ENCODE assay signal across 30 cellular contexts in genomic region chr2:37400041-37400440, GRCh38. TPM values are rescaled to one million over a fixed set of nuclear protein-coding genes. Genes with fewer than 3 reads are reported as not detected.
"Had no signal": no experiment of that assay in that cellular context is flagged by ENCODE, and none has a peak within 500 bp of the region (broad histone marks: within the 10 kb centered on the region; RNA-seq: fewer than 3 reads in every experiment).

No MANE protein-coding gene starts in this region.

- DNase-seq: activated CD4-positive, alpha-beta memory T cell treated with anti-CD3 and anti-CD28 coated beads for 36 hours; activated CD4-positive, alpha-beta T cell treated with anti-CD3 and anti-CD28 coated beads for 48 hours; activated CD4-positive, alpha-beta T cell treated with anti-CD3 and anti-CD28 coated beads, Interleukin-2, amount 50 U/mL, for 1 hour; activated CD4-positive, CD25-positive, alpha-beta regulatory T cell; activated CD8-positive, alpha-beta memory T cell treated with anti-CD3 and anti-CD28 coated beads, Interleukin-2, amount 10 ng/mL, durations not matched to agents 7 days and 5 days; activated CD8-positive, alpha-beta memory T cell treated with anti-CD3 and anti-CD28 coated beads, Interleukin-2, amount 50 U/mL, for 4 hours; activated CD8-positive, alpha-beta T cell treated with anti-CD3 and anti-CD28 coated beads, Interleukin-2, amount 10 ng/mL, durations not matched to agents 7 days and 5 days; activated effector memory CD4-positive, alpha-beta T cell treated with anti-CD3 and anti-CD28 coated beads, Interleukin-2, amount 50 U/mL, for 16 hours; activated naive CD4-positive, alpha-beta T cell treated with anti-CD3 and anti-CD28 coated beads for 36 hours; activated naive CD8-positive, alpha-beta T cell treated with anti-CD3 and anti-CD28 coated beads for 36 hours; activated naive CD8-positive, alpha-beta T cell treated with anti-CD3 and anti-CD28 coated beads, Interleukin-2, amount 50 U/mL, for 24 hours; activated T-cell treated with anti-CD3 and anti-CD28 coated beads for 4 hours; activated T-cell treated with anti-CD3 and anti-CD28 coated beads, Interleukin-2, amount 50 U/mL, for 24 hours; adrenal gland; amygdala; aorta; body of pancreas; caudate nucleus; cortex of kidney; dermis blood vessel endothelial cell; effector CD4-positive, alpha-beta T cell; effector memory CD8-positive, alpha-beta T cell; esophagus squamous epithelium; foreskin melanocyte; glutamatergic neuron; heart left ventricle; T-helper 1 cell; T-helper 17 cell; T1000 had no signal

- H3K27ac ChIP-seq: adrenal gland, body of pancreas, epithelial cell of prostate, esophagus squamous epithelium, heart left ventricle had no signal

- H3K9me3 ChIP-seq: adrenal gland, body of pancreas, esophagus squamous epithelium had no signal

- ATAC-seq: activated CD8-positive, alpha-beta memory T cell treated with anti-CD3 and anti-CD28 coated beads, Interleukin-2, amount 10 ng/mL, durations not matched to agents 7 days and 5 days; activated CD8-positive, alpha-beta T cell treated with anti-CD3 and anti-CD28 coated beads, Interleukin-2, amount 10 ng/mL, durations not matched to agents 7 days and 5 days; activated naive CD8-positive, alpha-beta T cell treated with anti-CD3 and anti-CD28 coated beads, Interleukin-2, amount 50 U/mL, for 24 hours; body of pancreas; effector memory CD8-positive, alpha-beta T cell; heart left ventricle; T-helper 17 cell had no signal

- H3K36me3 ChIP-seq: adrenal gland, esophagus squamous epithelium, heart left ventricle had no signal

- H3K27me3 ChIP-seq: adrenal gland, body of pancreas, esophagus squamous epithelium, heart left ventricle had no signal

- H3K4me1 ChIP-seq: body of pancreas, esophagus squamous epithelium had no signal

- H3K4me3 ChIP-seq: adrenal gland, body of pancreas, esophagus squamous epithelium, heart left ventricle had no signal

RNA-seq across cellular contexts. Expression of gene QPCT, which starts 55.6 kb away (rescaled TPM):
- total RNA-seq: activated CD8-positive, alpha-beta T cell treated with anti-CD3 and anti-CD28 coated beads, Interleukin-2, amount 10 ng/mL, durations not matched to agents 7 days and 5 days had no signal
